16 cellular contexts compared by ENCODE assay signal in genomic region chr2:127511090-127511489, GRCh38. TPM values are rescaled to one million over a fixed set of nuclear protein-coding genes. Genes with fewer than 3 reads are reported as not detected.
DNase-seq lines count a peak whose midpoint lies in the region; ATAC-seq and TF ChIP-seq lines count a peak whose summit lies in the region.
"Had no signal": no experiment of that assay in that cellular context is flagged by ENCODE, and none has a peak within 500 bp of the region (broad histone marks: within the 10 kb centered on the region; RNA-seq: fewer than 3 reads in every experiment).

No MANE protein-coding gene starts in this region.

- H3K27ac Mint-ChIP-seq in natural killer cell, result peak overlapping the region; percentile 69 to 80
- H3K27ac Mint-ChIP-seq in natural killer cell treated with Interleukin-12 subunit alpha and Interleukin-12 subunit beta and Interleukin-15 and Interleukin-18, amount 100 ng/mL, for 72 hours, result peak overlapping the region in 1 of 2 donors; percentile 21
- H3K27ac Mint-ChIP-seq in endodermal cell, result peak overlapping the region; percentile 59
- H3K27ac Mint-ChIP-seq in naive B cell, result peak overlapping the region in 4 of 6 donors; percentile 7 to 82 (median 44)

- TF ChIP-seq CTCF in natural killer cell (IDR thresholded peaks at IDR 0.05) (no peak), endodermal cell (conservative IDR thresholded peaks at IDR 0.05) (no peak)

- H3K36me3 ChIP-seq in endodermal cell (ENCODE audit: control insufficient read depth, insufficient read depth, low read length), result peaks cover 91% of the 10 kb centered on the region

- H3K4me3 ChIP-seq in endodermal cell (ENCODE audit: low read length), result no peak overlapping the region
- H3K4me3 ChIP-seq: BLaER1 treated with 17β-estradiol and CSF1 and Interleukin-3, amounts not matched to agents 10 nM and 100 nM; K562 had no signal

- peaks cover 14% of the 10 kb centered on the region for H3K4me1 ChIP-seq in endodermal cell (ENCODE audit: control insufficient read depth, insufficient read depth, low read length)

- no peak for ATAC-seq in natural killer cell
- no peak for ATAC-seq in natural killer cell treated with Interleukin-12 subunit alpha and Interleukin-12 subunit beta and Interleukin-15 and Interleukin-18, amount 100 ng/mL, for 72 hours
- ATAC-seq in naive B cell (ENCODE audit: low read depth in 2 of 2), result no peak
- no peak for ATAC-seq in GM19395 (IDR thresholded peaks at IDR 0.05; ENCODE audit: unreplicated experiment)
- ATAC-seq: K562 had no signal

- no peaks in the 10 kb centered on the region for H3K9me3 ChIP-seq in endodermal cell (ENCODE audit: control insufficient read depth, low read length)
- H3K9me3 ChIP-seq: BLaER1 treated with 17β-estradiol and CSF1 and Interleukin-3, amounts not matched to agents 10 nM and 100 nM had no signal

- no peak for DNase-seq in natural killer cell
- DNase-seq in natural killer cell treated with Interleukin-12 subunit alpha and Interleukin-12 subunit beta and Interleukin-15 and Interleukin-18, amount 100 ng/mL, for 72 hours (ENCODE audit: low spot score), result no peak
- no peak for DNase-seq in endodermal cell
- DNase-seq in naive B cell, result no peak
- DNase-seq in activated CD4-positive, alpha-beta T cell treated with anti-CD3 and anti-CD28 coated beads, Interleukin-2, amount 50 U/mL, for 1 hour, result no peak
- no peak for DNase-seq in NCI-H2227 (lab: John Stamatoyannopoulos, UW; ENCODE audit: unreplicated experiment)
- DNase-seq in COLO829 (ENCODE audit: low spot score), result no peak
- DNase-seq: NCI-H1105, NCI-H2081 treated with DMSO at 0.1 percent for 48 hours, NCI-H2227 treated with DMSO at 0.1 percent for 48 hours, NCI-H524, NCI-H82, SHP77 treated with DMSO at 0.1 percent for 48 hours had no signal

- no peak overlapping the region for H3K4me3 Mint-ChIP-seq in natural killer cell
- H3K4me3 Mint-ChIP-seq in natural killer cell treated with Interleukin-12 subunit alpha and Interleukin-12 subunit beta and Interleukin-15 and Interleukin-18, amount 100 ng/mL, for 72 hours, result no peak overlapping the region
- no peak overlapping the region for H3K4me3 Mint-ChIP-seq in endodermal cell
- H3K4me3 Mint-ChIP-seq in naive B cell, result no peak overlapping the region

- WGBS in endodermal cell (ENCODE audit: insufficient coverage in 1 of 2, insufficient read length in 1 of 2), 2 experiments, result 90 to 94% methylated on average over 4 of the region's 4 CpGs

- no peaks in the 10 kb centered on the region for H3K27me3 ChIP-seq in endodermal cell (ENCODE audit: control insufficient read depth, insufficient read depth, low read length, poor library complexity, severe bottlenecking)
- H3K27me3 ChIP-seq: BLaER1 treated with 17β-estradiol and CSF1 and Interleukin-3, amounts not matched to agents 10 nM and 100 nM had no signal

- no peak overlapping the region for H3K9ac ChIP-seq in endodermal cell (ENCODE audit: extremely low read depth, low read length, poor library complexity, severe bottlenecking)
- H3K9ac ChIP-seq: BLaER1 treated with 17β-estradiol and CSF1 and Interleukin-3, amounts not matched to agents 10 nM and 100 nM had no signal

- H3K36me3 Mint-ChIP-seq in natural killer cell (peaks cover 7% of the 10 kb centered on the region), endodermal cell (ENCODE audit: low read depth) (peaks cover 40% of the 10 kb centered on the region), naive B cell (peaks cover 0 to 16% of the 10 kb centered on the region in 2 donors)
- H3K36me3 Mint-ChIP-seq in natural killer cell treated with Interleukin-12 subunit alpha and Interleukin-12 subunit beta and Interleukin-15 and Interleukin-18, amount 100 ng/mL, for 72 hours, result peaks cover 9% of the 10 kb centered on the region

- no peaks in the 10 kb centered on the region for H3K27me3 Mint-ChIP-seq in natural killer cell (ENCODE audit: low read depth in 2 of 2)
- H3K27me3 Mint-ChIP-seq in natural killer cell treated with Interleukin-12 subunit alpha and Interleukin-12 subunit beta and Interleukin-15 and Interleukin-18, amount 100 ng/mL, for 72 hours, result no peaks in the 10 kb centered on the region
- no peaks in the 10 kb centered on the region for H3K27me3 Mint-ChIP-seq in endodermal cell (ENCODE audit: insufficient read depth)
- H3K27me3 Mint-ChIP-seq in naive B cell, result no peaks in the 10 kb centered on the region

- peaks cover 72 to 79% of the 10 kb centered on the region in 2 donors for H3K4me1 Mint-ChIP-seq in natural killer cell
- peaks cover 48 to 60% of the 10 kb centered on the region in 2 donors for H3K4me1 Mint-ChIP-seq in natural killer cell treated with Interleukin-12 subunit alpha and Interleukin-12 subunit beta and Interleukin-15 and Interleukin-18, amount 100 ng/mL, for 72 hours (ENCODE audit: low read depth in 2 of 2)
- peaks cover 46% of the 10 kb centered on the region for H3K4me1 Mint-ChIP-seq in endodermal cell
- peaks cover 52 to 73% (median 65%) of the 10 kb centered on the region in 3 donors for H3K4me1 Mint-ChIP-seq in naive B cell

- H3K27ac ChIP-seq in endodermal cell (ENCODE audit: low read depth, low read length), result no peak overlapping the region

- intact Hi-C loops in natural killer cell (cut with micrococcal nuclease), result no loop called here

- H3K9me3 Mint-ChIP-seq in natural killer cell (no peaks in the 10 kb centered on the region), endodermal cell (no peaks in the 10 kb centered on the region), naive B cell (no peaks in the 10 kb centered on the region)
- no peaks in the 10 kb centered on the region for H3K9me3 Mint-ChIP-seq in natural killer cell treated with Interleukin-12 subunit alpha and Interleukin-12 subunit beta and Interleukin-15 and Interleukin-18, amount 100 ng/mL, for 72 hours

RNA-seq across cellular contexts. Expression of gene IWS1, which starts 15.2 kb away (rescaled TPM):
- total RNA-seq in natural killer cell (10 to 100 TPM; 21.7 to 27.1 (median 23.9) TPM), endodermal cell (100 to 1,000 TPM in 1 of 2 donors, 10 to 100 TPM in 1; 91.4 to 107 TPM)
- 10 to 100 TPM; 45.3 to 49.5 TPM for total RNA-seq in natural killer cell treated with Interleukin-12 subunit alpha and Interleukin-12 subunit beta and Interleukin-15 and Interleukin-18, amount 100 ng/mL, for 72 hours
- 77.9 TPM for polyA plus RNA-seq in endodermal cell (2013, experiment 1 of 2)
- polyA plus RNA-seq in endodermal cell (2013, experiment 2 of 2), result 85.8 TPM
- 10 to 100 TPM in 5 of 6 donors, 1 to 10 TPM in 1; 5.3 to 43.9 (median 19.1) TPM for polyA plus RNA-seq in naive B cell (ENCODE audit: low read depth in 6 of 6)

RNA-seq across cellular contexts. Expression of gene MYO7B, which starts 24.4 kb away (rescaled TPM):
- under 1 TPM; 0.14 to 0.45 (median 0.25) TPM for total RNA-seq in natural killer cell
- not detected for total RNA-seq in natural killer cell treated with Interleukin-12 subunit alpha and Interleukin-12 subunit beta and Interleukin-15 and Interleukin-18, amount 100 ng/mL, for 72 hours
- under 1 TPM in 1 of 2 donors, not detected in 1; 0.11 TPM for total RNA-seq in endodermal cell
- polyA plus RNA-seq in endodermal cell (2013, experiment 1 of 2), result not detected
- not detected for polyA plus RNA-seq in endodermal cell (2013, experiment 2 of 2)
- polyA plus RNA-seq in naive B cell (ENCODE audit: low read depth in 6 of 6), result 10 to 100 TPM in 3 of 6 donors, 1 to 10 TPM in 3; 1.7 to 44.3 (median 12.0) TPM
- total RNA-seq: K562 had no signal
